In the genomic region with DNA sequence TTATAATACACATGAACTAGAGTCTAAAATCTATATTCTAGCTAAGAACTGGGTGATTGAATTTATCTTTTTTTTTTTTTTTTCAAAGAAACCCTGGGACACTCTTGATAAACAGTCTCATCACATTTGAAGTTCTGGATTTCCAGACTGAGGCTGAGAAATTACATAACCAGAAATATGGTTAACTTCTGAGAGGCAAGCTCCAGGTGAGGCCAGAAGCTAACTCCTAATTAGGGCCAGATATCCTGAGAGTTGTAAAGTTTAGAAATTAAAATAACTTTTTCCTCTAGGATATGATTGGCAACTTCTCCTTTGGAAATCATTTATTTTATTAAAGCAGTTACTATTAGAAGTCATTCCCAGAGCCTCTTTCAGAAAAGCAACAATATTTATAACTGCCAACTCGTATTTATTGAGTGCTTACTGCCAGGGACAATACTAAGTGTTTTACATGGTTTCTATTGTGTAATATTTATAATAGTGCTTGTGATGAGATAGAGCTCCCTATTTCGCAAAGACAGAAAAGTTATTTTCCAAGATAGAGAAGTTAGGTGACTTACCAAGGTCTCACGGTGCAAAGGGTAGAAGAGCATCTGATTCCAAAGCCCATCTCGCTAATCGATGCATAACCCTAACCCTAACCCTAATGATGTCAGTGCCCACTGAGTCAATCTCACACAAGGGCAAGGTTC, we compare ENCODE assay signal across 1 cellular context.
TF ChIP-seq lines count a peak whose summit lies in the region.

No MANE protein-coding gene starts in this region.

TF ChIP-seq in HepG2, 621 proteins besides CTCF, POLR2A, EP300 and RAD21 (continued from another document and continues in another):
- TF ChIP-seq, protein P1, sequence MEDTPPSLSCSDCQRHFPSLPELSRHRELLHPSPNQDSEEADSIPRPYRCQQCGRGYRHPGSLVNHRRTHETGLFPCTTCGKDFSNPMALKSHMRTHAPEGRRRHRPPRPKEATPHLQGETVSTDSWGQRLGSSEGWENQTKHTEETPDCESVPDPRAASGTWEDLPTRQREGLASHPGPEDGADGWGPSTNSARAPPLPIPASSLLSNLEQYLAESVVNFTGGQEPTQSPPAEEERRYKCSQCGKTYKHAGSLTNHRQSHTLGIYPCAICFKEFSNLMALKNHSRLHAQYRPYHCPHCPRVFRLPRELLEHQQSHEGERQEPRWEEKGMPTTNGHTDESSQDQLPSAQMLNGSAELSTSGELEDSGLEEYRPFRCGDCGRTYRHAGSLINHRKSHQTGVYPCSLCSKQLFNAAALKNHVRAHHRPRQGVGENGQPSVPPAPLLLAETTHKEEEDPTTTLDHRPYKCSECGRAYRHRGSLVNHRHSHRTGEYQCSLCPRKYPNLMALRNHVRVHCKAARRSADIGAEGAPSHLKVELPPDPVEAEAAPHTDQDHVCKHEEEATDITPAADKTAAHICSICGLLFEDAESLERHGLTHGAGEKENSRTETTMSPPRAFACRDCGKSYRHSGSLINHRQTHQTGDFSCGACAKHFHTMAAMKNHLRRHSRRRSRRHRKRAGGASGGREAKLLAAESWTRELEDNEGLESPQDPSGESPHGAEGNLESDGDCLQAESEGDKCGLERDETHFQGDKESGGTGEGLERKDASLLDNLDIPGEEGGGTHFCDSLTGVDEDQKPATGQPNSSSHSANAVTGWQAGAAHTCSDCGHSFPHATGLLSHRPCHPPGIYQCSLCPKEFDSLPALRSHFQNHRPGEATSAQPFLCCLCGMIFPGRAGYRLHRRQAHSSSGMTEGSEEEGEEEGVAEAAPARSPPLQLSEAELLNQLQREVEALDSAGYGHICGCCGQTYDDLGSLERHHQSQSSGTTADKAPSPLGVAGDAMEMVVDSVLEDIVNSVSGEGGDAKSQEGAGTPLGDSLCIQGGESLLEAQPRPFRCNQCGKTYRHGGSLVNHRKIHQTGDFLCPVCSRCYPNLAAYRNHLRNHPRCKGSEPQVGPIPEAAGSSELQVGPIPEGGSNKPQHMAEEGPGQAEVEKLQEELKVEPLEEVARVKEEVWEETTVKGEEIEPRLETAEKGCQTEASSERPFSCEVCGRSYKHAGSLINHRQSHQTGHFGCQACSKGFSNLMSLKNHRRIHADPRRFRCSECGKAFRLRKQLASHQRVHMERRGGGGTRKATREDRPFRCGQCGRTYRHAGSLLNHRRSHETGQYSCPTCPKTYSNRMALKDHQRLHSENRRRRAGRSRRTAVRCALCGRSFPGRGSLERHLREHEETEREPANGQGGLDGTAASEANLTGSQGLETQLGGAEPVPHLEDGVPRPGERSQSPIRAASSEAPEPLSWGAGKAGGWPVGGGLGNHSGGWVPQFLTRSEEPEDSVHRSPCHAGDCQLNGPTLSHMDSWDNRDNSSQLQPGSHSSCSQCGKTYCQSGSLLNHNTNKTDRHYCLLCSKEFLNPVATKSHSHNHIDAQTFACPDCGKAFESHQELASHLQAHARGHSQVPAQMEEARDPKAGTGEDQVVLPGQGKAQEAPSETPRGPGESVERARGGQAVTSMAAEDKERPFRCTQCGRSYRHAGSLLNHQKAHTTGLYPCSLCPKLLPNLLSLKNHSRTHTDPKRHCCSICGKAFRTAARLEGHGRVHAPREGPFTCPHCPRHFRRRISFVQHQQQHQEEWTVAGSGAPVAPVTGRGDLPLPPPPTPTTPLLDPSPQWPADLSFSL (CRISPR knock-in tag; IDR thresholded peaks at IDR 0.05) = no peak
- no peak for TF ChIP-seq ZNF841 (CRISPR knock-in tag; IDR thresholded peaks at IDR 0.05; ENCODE audit: borderline replicate concordance)
- peak; percentile 91; the same call in 1 of the 2 replicates for TF ChIP-seq SMAD3 (CRISPR knock-in tag; IDR thresholded peaks at IDR 0.05)
- TF ChIP-seq, protein P2, sequence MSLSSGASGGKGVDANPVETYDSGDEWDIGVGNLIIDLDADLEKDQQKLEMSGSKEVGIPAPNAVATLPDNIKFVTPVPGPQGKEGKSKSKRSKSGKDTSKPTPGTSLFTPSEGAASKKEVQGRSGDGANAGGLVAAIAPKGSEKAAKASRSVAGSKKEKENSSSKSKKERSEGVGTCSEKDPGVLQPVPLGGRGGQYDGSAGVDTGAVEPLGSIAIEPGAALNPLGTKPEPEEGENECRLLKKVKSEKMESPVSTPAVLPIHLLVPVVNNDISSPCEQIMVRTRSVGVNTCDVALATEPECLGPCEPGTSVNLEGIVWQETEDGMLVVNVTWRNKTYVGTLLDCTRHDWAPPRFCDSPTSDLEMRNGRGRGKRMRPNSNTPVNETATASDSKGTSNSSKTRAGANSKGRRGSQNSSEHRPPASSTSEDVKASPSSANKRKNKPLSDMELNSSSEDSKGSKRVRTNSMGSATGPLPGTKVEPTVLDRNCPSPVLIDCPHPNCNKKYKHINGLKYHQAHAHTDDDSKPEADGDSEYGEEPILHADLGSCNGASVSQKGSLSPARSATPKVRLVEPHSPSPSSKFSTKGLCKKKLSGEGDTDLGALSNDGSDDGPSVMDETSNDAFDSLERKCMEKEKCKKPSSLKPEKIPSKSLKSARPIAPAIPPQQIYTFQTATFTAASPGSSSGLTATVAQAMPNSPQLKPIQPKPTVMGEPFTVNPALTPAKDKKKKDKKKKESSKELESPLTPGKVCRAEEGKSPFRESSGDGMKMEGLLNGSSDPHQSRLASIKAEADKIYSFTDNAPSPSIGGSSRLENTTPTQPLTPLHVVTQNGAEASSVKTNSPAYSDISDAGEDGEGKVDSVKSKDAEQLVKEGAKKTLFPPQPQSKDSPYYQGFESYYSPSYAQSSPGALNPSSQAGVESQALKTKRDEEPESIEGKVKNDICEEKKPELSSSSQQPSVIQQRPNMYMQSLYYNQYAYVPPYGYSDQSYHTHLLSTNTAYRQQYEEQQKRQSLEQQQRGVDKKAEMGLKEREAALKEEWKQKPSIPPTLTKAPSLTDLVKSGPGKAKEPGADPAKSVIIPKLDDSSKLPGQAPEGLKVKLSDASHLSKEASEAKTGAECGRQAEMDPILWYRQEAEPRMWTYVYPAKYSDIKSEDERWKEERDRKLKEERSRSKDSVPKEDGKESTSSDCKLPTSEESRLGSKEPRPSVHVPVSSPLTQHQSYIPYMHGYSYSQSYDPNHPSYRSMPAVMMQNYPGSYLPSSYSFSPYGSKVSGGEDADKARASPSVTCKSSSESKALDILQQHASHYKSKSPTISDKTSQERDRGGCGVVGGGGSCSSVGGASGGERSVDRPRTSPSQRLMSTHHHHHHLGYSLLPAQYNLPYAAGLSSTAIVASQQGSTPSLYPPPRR (CRISPR knock-in tag; IDR thresholded peaks at IDR 0.05; ENCODE audit: borderline replicate concordance) = peak; percentile 97
- TF ChIP-seq, protein P3, sequence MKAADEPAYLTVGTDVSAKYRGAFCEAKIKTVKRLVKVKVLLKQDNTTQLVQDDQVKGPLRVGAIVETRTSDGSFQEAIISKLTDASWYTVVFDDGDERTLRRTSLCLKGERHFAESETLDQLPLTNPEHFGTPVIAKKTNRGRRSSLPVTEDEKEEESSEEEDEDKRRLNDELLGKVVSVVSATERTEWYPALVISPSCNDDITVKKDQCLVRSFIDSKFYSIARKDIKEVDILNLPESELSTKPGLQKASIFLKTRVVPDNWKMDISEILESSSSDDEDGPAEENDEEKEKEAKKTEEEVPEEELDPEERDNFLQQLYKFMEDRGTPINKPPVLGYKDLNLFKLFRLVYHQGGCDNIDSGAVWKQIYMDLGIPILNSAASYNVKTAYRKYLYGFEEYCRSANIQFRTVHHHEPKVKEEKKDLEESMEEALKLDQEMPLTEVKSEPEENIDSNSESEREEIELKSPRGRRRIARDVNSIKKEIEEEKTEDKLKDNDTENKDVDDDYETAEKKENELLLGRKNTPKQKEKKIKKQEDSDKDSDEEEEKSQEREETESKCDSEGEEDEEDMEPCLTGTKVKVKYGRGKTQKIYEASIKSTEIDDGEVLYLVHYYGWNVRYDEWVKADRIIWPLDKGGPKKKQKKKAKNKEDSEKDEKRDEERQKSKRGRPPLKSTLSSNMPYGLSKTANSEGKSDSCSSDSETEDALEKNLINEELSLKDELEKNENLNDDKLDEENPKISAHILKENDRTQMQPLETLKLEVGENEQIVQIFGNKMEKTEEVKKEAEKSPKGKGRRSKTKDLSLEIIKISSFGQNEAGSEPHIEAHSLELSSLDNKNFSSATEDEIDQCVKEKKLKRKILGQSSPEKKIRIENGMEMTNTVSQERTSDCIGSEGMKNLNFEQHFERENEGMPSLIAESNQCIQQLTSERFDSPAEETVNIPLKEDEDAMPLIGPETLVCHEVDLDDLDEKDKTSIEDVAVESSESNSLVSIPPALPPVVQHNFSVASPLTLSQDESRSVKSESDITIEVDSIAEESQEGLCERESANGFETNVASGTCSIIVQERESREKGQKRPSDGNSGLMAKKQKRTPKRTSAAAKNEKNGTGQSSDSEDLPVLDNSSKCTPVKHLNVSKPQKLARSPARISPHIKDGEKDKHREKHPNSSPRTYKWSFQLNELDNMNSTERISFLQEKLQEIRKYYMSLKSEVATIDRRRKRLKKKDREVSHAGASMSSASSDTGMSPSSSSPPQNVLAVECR (CRISPR knock-in tag; IDR thresholded peaks at IDR 0.05; ENCODE audit: borderline replicate concordance) = peak; percentile 42; the same call in 1 of the 2 replicates
- no peak for TF ChIP-seq NBN (conservative IDR thresholded peaks at IDR 0.05)
- TF ChIP-seq ZMYM2 (CRISPR knock-in tag; IDR thresholded peaks at IDR 0.05) = peak; percentile 82
- no peak for TF ChIP-seq RFX3 (CRISPR knock-in tag; IDR thresholded peaks at IDR 0.05)
- no peak for TF ChIP-seq FIP1L1 (IDR thresholded peaks at IDR 0.05; ENCODE audit: borderline replicate concordance, insufficient read depth, low read depth, low read length)
- peak; percentile 90 for TF ChIP-seq FOXK1 (CRISPR knock-in tag; IDR thresholded peaks at IDR 0.05; ENCODE audit: borderline replicate concordance, low read depth)
- peak; percentile 85 for TF ChIP-seq FOXA1 (IDR thresholded peaks at IDR 0.05)
- TF ChIP-seq FOXA1 (CRISPR knock-in tag; IDR thresholded peaks at IDR 0.05) = peak; percentile 90
- TF ChIP-seq FOXA3 (CRISPR knock-in tag; IDR thresholded peaks at IDR 0.05) = peak; percentile 98
- TF ChIP-seq, protein P4, sequence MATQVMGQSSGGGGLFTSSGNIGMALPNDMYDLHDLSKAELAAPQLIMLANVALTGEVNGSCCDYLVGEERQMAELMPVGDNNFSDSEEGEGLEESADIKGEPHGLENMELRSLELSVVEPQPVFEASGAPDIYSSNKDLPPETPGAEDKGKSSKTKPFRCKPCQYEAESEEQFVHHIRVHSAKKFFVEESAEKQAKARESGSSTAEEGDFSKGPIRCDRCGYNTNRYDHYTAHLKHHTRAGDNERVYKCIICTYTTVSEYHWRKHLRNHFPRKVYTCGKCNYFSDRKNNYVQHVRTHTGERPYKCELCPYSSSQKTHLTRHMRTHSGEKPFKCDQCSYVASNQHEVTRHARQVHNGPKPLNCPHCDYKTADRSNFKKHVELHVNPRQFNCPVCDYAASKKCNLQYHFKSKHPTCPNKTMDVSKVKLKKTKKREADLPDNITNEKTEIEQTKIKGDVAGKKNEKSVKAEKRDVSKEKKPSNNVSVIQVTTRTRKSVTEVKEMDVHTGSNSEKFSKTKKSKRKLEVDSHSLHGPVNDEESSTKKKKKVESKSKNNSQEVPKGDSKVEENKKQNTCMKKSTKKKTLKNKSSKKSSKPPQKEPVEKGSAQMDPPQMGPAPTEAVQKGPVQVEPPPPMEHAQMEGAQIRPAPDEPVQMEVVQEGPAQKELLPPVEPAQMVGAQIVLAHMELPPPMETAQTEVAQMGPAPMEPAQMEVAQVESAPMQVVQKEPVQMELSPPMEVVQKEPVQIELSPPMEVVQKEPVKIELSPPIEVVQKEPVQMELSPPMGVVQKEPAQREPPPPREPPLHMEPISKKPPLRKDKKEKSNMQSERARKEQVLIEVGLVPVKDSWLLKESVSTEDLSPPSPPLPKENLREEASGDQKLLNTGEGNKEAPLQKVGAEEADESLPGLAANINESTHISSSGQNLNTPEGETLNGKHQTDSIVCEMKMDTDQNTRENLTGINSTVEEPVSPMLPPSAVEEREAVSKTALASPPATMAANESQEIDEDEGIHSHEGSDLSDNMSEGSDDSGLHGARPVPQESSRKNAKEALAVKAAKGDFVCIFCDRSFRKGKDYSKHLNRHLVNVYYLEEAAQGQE (IDR thresholded peaks at IDR 0.05; ENCODE audit: borderline replicate concordance in 1 of 2, low read depth in 1 of 2, low read length in 2 of 2) = no peak; a peak in 1 of 4 replicates
- no peak for TF ChIP-seq ZNF382 (CRISPR knock-in tag; IDR thresholded peaks at IDR 0.05; ENCODE audit: borderline replicate concordance)
- TF ChIP-seq, protein P5, sequence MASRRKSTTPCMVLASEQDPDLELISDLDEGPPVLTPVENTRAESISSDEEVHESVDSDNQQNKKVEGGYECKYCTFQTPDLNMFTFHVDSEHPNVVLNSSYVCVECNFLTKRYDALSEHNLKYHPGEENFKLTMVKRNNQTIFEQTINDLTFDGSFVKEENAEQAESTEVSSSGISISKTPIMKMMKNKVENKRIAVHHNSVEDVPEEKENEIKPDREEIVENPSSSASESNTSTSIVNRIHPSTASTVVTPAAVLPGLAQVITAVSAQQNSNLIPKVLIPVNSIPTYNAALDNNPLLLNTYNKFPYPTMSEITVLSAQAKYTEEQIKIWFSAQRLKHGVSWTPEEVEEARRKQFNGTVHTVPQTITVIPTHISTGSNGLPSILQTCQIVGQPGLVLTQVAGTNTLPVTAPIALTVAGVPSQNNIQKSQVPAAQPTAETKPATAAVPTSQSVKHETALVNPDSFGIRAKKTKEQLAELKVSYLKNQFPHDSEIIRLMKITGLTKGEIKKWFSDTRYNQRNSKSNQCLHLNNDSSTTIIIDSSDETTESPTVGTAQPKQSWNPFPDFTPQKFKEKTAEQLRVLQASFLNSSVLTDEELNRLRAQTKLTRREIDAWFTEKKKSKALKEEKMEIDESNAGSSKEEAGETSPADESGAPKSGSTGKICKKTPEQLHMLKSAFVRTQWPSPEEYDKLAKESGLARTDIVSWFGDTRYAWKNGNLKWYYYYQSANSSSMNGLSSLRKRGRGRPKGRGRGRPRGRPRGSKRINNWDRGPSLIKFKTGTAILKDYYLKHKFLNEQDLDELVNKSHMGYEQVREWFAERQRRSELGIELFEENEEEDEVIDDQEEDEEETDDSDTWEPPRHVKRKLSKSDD (CRISPR knock-in tag; IDR thresholded peaks at IDR 0.05; ENCODE audit: low read depth) = peak; percentile 69; the same call in 1 of the 2 replicates
- TF ChIP-seq ZNF878 (CRISPR knock-in tag; IDR thresholded peaks at IDR 0.05) = peak; percentile 73; the same call in 1 of the 2 replicates
- peak; percentile 88; the same call in 1 of the 2 replicates for TF ChIP-seq GFI1 (CRISPR knock-in tag; IDR thresholded peaks at IDR 0.05; ENCODE audit: borderline replicate concordance)
